Comparison of ENCODE assay signal across 8 cellular contexts in the genomic region with DNA sequence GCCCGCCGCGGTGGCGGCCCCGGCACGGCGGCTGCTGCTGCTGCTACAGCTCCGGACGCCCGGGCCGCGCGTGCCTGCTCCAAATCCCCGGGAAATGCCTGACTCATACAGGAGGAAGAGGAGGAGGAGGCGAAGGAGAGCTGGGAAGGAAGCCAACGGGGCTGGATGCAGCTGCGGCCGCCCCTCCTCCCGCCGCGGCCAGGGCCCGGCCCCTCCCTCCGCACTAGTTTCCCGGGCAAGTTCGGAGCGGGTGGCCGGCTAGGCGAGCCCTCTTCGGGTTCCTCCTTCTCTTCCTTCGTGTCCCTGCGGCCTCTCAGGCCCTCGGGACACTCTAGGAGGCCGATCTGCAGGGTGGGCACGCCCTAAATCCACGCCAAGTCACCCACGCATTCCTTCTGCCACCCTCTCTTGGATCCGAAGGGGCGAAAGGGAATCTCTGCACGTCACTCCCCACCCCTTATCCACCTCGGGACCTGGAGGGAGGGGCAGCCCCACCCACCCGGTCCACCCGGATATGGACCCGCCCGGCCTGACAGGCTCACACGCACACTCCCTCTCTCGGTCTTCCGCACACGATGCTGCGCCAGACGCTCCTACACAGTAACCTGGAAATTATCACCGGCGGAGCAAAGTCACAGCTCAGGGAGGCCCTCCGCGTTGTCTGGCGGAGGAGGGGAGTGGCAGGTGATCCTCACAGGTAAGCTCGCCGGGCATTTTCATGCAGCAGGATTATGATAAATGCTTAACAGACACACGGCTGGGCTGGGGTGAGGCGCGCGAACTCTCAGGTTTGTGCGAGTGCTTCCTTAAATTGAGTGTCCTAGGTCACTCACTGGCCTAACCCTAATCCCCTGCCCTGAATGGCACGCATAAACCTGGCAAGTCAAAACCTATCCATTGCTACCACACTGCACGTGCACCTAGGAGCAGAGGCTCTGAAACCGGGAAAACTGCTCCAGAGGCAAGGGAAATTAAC. TPM values are rescaled to one million over a fixed set of nuclear protein-coding genes. Genes with fewer than 3 reads are reported as not detected.
A peak's percentile ranks its signal among the peaks of the same experiment; 100 is the strongest.
DNase-seq lines count a peak whose midpoint lies in the region; ATAC-seq, FAIRE-seq and TF ChIP-seq lines count a peak whose summit lies in the region.

TSS of gene OSBPL10 (minus strand) at position 57 of the 976 bp plus-strand sequence. CDS start 83 bp downstream, outside the sequence.
TSS of gene ZNF860 (plus strand) at position 545 of the 976 bp plus-strand sequence. CDS start 7,330 bp downstream, outside the sequence.

- peak; percentile 88 for ATAC-seq in mucosa of descending colon

- H3K9me3 ChIP-seq in mucosa of descending colon: no peaks in the 10 kb centered on the region

- no peak for TF ChIP-seq CTCF in mucosa of descending colon (IDR thresholded peaks at IDR 0.05)

- H3K27ac ChIP-seq in temporal lobe (ENCODE audit: low read depth, low read length): peak within 1 kb of the TSS; percentile 13

- no peaks in the 10 kb centered on the region for H3K36me3 ChIP-seq in mucosa of descending colon (ENCODE audit: low read depth)

- in situ Hi-C loops in Caki2 (cut with HindIII; ENCODE audit: low pct_unique_long_range_greater_than_20kb, low sequenced_read_pairs): loop anchor here (10.0 kb wide), 1 partner anchor 123 kb away; the partner anchor contains the start of gene GPD1L

- peak; percentile 55 for TF ChIP-seq POLR2A in H54 (IDR thresholded peaks at IDR 0.05; ENCODE audit: low read depth, low read length)

- H3K4me3 Mint-ChIP-seq in activated T-cell treated with anti-CD3 and anti-CD28 coated beads, Interleukin-2, amount 50 U/mL, for 24 hours: peak within 1 kb of the TSS; percentile 79

- peaks cover 30% of the 10 kb centered on the region for H3K4me1 Mint-ChIP-seq in activated T-cell treated with anti-CD3 and anti-CD28 coated beads, Interleukin-2, amount 50 U/mL, for 24 hours (ENCODE audit: low read depth)

- DNase-seq in Caki2 (ENCODE audit: low read depth) (peak; percentile 94), H54 (ENCODE audit: insufficient read length, low spot score) (peak; percentile 69), NCI-H2227 (lab: John Stamatoyannopoulos, UW; ENCODE audit: unreplicated experiment) (peak; percentile 52), fibroblast of gingiva (ENCODE audit: low read depth) (peak; percentile 89), mucosa of descending colon (peak; percentile 88 to 92 (median 92)), NCI-H1694 treated with DMSO at 0.1 percent for 48 hours (lab: John Stamatoyannopoulos, UW) (no peak)
- DNase-seq in activated T-cell treated with anti-CD3 and anti-CD28 coated beads, Interleukin-2, amount 50 U/mL, for 24 hours: peak; percentile 57

- H3K27me3 Mint-ChIP-seq in activated T-cell treated with anti-CD3 and anti-CD28 coated beads, Interleukin-2, amount 50 U/mL, for 24 hours: peaks cover 66% of the 10 kb centered on the region

- H3K4me3 ChIP-seq in mucosa of descending colon: peak within 1 kb of the TSS; percentile 46

- H3K9me3 Mint-ChIP-seq in activated T-cell treated with anti-CD3 and anti-CD28 coated beads, Interleukin-2, amount 50 U/mL, for 24 hours: peaks cover 4% of the 10 kb centered on the region

- H3K36me3 Mint-ChIP-seq in activated T-cell treated with anti-CD3 and anti-CD28 coated beads, Interleukin-2, amount 50 U/mL, for 24 hours (ENCODE audit: low read depth): no peaks in the 10 kb centered on the region

- intact Hi-C loops in mucosa of descending colon (cut with DNase I, micrococcal nuclease): no loop called here

- peaks cover 7% of the 10 kb centered on the region for H3K4me1 ChIP-seq in mucosa of descending colon (ENCODE audit: low read depth)

- peak; percentile 30 for FAIRE-seq in H54 (lab: Jason Lieb, UNC)

- peak within 1 kb of the TSS; percentile 51 for H3K27ac Mint-ChIP-seq in activated T-cell treated with anti-CD3 and anti-CD28 coated beads, Interleukin-2, amount 50 U/mL, for 24 hours

RNA-seq across cellular contexts. Expression of gene OSBPL10, which starts in this region (rescaled TPM):
- 33.7 and 74.7 TPM in 2 replicates for total RNA-seq in Caki2 (2014; rRNA removed; shearing (Covaris generic); ENCODE audit: low replicate concordance)
- 10 to 100 TPM; 15.7 to 23.9 (median 16.6) TPM for total RNA-seq in mucosa of descending colon
- 11.8 TPM for total RNA-seq in temporal lobe

RNA-seq across cellular contexts. Expression of gene ZNF860, which starts in this region (rescaled TPM):
- 3.5 and 6.3 TPM in 2 replicates for total RNA-seq in Caki2 (2014; rRNA removed; shearing (Covaris generic); ENCODE audit: low replicate concordance)
- total RNA-seq in mucosa of descending colon (1 to 10 TPM in 1 of 3 donors, under 1 TPM in 2; 0.63 to 1.0 (median 0.70) TPM), temporal lobe (2.2 TPM)
